Comparison of ENCODE assay signal across 1 cellular context in genomic region chr19:10193666-10194499, GRCh38.
TF ChIP-seq lines count a peak whose summit lies in the region.

No MANE protein-coding gene starts in this region.

TF ChIP-seq in HepG2, 621 proteins besides CTCF, POLR2A, EP300 and RAD21 (continued from another document):
- TF ChIP-seq, protein P1, sequence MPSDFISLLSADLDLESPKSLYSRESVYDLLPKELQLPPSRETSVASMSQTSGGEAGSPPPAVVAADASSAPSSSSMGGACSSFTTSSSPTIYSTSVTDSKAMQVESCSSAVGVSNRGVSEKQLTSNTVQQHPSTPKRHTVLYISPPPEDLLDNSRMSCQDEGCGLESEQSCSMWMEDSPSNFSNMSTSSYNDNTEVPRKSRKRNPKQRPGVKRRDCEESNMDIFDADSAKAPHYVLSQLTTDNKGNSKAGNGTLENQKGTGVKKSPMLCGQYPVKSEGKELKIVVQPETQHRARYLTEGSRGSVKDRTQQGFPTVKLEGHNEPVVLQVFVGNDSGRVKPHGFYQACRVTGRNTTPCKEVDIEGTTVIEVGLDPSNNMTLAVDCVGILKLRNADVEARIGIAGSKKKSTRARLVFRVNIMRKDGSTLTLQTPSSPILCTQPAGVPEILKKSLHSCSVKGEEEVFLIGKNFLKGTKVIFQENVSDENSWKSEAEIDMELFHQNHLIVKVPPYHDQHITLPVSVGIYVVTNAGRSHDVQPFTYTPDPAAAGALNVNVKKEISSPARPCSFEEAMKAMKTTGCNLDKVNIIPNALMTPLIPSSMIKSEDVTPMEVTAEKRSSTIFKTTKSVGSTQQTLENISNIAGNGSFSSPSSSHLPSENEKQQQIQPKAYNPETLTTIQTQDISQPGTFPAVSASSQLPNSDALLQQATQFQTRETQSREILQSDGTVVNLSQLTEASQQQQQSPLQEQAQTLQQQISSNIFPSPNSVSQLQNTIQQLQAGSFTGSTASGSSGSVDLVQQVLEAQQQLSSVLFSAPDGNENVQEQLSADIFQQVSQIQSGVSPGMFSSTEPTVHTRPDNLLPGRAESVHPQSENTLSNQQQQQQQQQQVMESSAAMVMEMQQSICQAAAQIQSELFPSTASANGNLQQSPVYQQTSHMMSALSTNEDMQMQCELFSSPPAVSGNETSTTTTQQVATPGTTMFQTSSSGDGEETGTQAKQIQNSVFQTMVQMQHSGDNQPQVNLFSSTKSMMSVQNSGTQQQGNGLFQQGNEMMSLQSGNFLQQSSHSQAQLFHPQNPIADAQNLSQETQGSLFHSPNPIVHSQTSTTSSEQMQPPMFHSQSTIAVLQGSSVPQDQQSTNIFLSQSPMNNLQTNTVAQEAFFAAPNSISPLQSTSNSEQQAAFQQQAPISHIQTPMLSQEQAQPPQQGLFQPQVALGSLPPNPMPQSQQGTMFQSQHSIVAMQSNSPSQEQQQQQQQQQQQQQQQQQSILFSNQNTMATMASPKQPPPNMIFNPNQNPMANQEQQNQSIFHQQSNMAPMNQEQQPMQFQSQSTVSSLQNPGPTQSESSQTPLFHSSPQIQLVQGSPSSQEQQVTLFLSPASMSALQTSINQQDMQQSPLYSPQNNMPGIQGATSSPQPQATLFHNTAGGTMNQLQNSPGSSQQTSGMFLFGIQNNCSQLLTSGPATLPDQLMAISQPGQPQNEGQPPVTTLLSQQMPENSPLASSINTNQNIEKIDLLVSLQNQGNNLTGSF (CRISPR knock-in tag; IDR thresholded peaks at IDR 0.05): no peak
- TF ChIP-seq ARNT2 (CRISPR knock-in tag; IDR thresholded peaks at IDR 0.05; ENCODE audit: low read depth) (no peak), MXD3 (CRISPR knock-in tag; IDR thresholded peaks at IDR 0.05) (no peak), NFYC (CRISPR knock-in tag; IDR thresholded peaks at IDR 0.05) (no peak), RFX3 (CRISPR knock-in tag; IDR thresholded peaks at IDR 0.05) (no peak), ZFX (CRISPR knock-in tag; IDR thresholded peaks at IDR 0.05; ENCODE audit: low read depth) (peak; percentile 68; the same call in 1 of the 2 replicates), IRF2 (CRISPR knock-in tag; IDR thresholded peaks at IDR 0.05) (no peak), ARHGAP35 (CRISPR knock-in tag; IDR thresholded peaks at IDR 0.05; ENCODE audit: borderline replicate concordance) (no peak), ZNF430 (CRISPR knock-in tag; IDR thresholded peaks at IDR 0.05) (no peak), TEAD3 (CRISPR knock-in tag; optimal IDR thresholded peaks at IDR 0.05; ENCODE audit: borderline replicate concordance) (no peak), ZNF614 (CRISPR knock-in tag; IDR thresholded peaks at IDR 0.05; ENCODE audit: borderline replicate concordance) (0 out of 2 replicates have a peak, but pooled peaks have one; percentile 16), ZNF235 (CRISPR knock-in tag; IDR thresholded peaks at IDR 0.05; ENCODE audit: borderline replicate concordance) (no peak), ATM (IDR thresholded peaks at IDR 0.05; ENCODE audit: borderline replicate concordance) (no peak), KIAA2018 (CRISPR knock-in tag; IDR thresholded peaks at IDR 0.05; ENCODE audit: borderline replicate concordance) (no peak), ZBTB44 (CRISPR knock-in tag; IDR thresholded peaks at IDR 0.05) (0 out of 2 replicates have a peak, but pooled peaks have one; percentile 4), NBN (conservative IDR thresholded peaks at IDR 0.05) (no peak), ZNF781 (CRISPR knock-in tag; IDR thresholded peaks at IDR 0.05; ENCODE audit: borderline replicate concordance, not compliant biosample characterization) (no peak), MXI1 (IDR thresholded peaks at IDR 0.05; ENCODE audit: borderline replicate concordance, low read depth, low read length) (no peak), GPBP1L1 (CRISPR knock-in tag; IDR thresholded peaks at IDR 0.05) (no peak), ARID4A (CRISPR knock-in tag; IDR thresholded peaks at IDR 0.05; ENCODE audit: borderline replicate concordance) (no peak), ZNF329 (CRISPR knock-in tag; IDR thresholded peaks at IDR 0.05; ENCODE audit: low read depth) (0 out of 2 replicates have a peak, but pooled peaks have one; percentile 51), TAF1 (CRISPR knock-in tag; IDR thresholded peaks at IDR 0.05) (no peak), ZMYM4 (CRISPR knock-in tag; IDR thresholded peaks at IDR 0.05) (no peak), MTF1 (CRISPR knock-in tag; IDR thresholded peaks at IDR 0.05) (0 out of 2 replicates have a peak, but pooled peaks have one; percentile 34), ATF1 (CRISPR knock-in tag; IDR thresholded peaks at IDR 0.05) (no peak), ZBTB7B (CRISPR knock-in tag; IDR thresholded peaks at IDR 0.05) (peak; percentile 51; the same call in 1 of the 2 replicates), CENPBD1 (CRISPR knock-in tag; IDR thresholded peaks at IDR 0.05; ENCODE audit: borderline replicate concordance, low read depth) (no peak), CEBPB (IDR thresholded peaks at IDR 0.05; ENCODE audit: borderline replicate concordance, low read depth, low read length) (no peak), SALL2 (CRISPR knock-in tag; IDR thresholded peaks at IDR 0.05) (0 out of 2 replicates have a peak, but pooled peaks have one; percentile 10), JUN (CRISPR knock-in tag; IDR thresholded peaks at IDR 0.05) (no peak), TCF7 (IDR thresholded peaks at IDR 0.05; ENCODE audit: low read depth) (no peak)
- TF ChIP-seq, protein P2, sequence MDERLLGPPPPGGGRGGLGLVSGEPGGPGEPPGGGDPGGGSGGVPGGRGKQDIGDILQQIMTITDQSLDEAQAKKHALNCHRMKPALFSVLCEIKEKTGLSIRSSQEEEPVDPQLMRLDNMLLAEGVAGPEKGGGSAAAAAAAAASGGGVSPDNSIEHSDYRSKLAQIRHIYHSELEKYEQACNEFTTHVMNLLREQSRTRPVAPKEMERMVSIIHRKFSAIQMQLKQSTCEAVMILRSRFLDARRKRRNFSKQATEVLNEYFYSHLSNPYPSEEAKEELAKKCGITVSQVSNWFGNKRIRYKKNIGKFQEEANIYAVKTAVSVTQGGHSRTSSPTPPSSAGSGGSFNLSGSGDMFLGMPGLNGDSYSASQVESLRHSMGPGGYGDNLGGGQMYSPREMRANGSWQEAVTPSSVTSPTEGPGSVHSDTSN (CRISPR knock-in tag; IDR thresholded peaks at IDR 0.05): no peak
